In the genomic region with DNA sequence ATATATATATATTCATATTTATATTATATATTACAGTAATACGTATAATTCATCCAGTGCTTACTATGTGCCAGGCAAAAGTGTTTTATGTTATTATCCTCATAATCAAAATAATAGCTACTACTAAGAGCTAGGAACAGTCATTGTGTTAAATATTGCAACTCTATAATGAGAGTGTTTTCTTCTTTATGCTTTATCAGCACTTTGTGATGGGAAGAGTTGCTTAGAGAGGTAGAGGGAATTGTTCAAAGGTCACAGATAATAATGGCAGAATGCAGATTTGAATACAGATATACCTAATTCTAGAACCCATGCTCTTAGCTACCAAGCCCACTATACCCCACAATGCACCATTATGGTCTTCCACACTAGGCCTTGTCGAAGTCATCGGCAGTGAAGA, we compare ENCODE assay signal across 27 cellular contexts.
"Had no signal": no experiment of that assay in that cellular context is flagged by ENCODE, and none has a peak within 500 bp of the region (broad histone marks: within the 10 kb centered on the region; RNA-seq: fewer than 3 reads in every experiment).

No MANE protein-coding gene starts in this region.

- H3K4me3 Mint-ChIP-seq: memory B cell; natural killer cell; nephron progenitor cell; neural progenitor cell; stimulated activated effector memory CD8-positive, alpha-beta T cell treated with anti-CD3 and anti-CD28 coated beads, Interleukin-12 subunit alpha, Interleukin-12 subunit beta, amount 100 ng/mL, for 72 hours; stimulated activated naive CD8-positive, alpha-beta T cell treated with anti-CD3 and anti-CD28 coated beads, Interleukin-15, Interleukin-2, amounts not matched to agents 100 ng/mL and 50 ng/mL, for 24 hours had no signal

- H3K4me3 ChIP-seq: hepatocyte, left ventricle myocardium inferior, lung, mucosa of descending colon, neural progenitor cell, psoas muscle, spleen, suprapubic skin, thoracic aorta, tibial artery, upper lobe of right lung had no signal

- H3K27me3 ChIP-seq: hepatocyte, neural progenitor cell, neutrophil, spleen, suprapubic skin, tibial artery, upper lobe of right lung had no signal

- H3K27me3 Mint-ChIP-seq: memory B cell; stimulated activated naive CD8-positive, alpha-beta T cell treated with anti-CD3 and anti-CD28 coated beads, Interleukin-15, Interleukin-2, amounts not matched to agents 100 ng/mL and 50 ng/mL, for 24 hours had no signal

- ATAC-seq: mucosa of descending colon; natural killer cell; sciatic nerve; stimulated activated effector memory CD8-positive, alpha-beta T cell treated with anti-CD3 and anti-CD28 coated beads, Interleukin-12 subunit alpha, Interleukin-12 subunit beta, amount 100 ng/mL, for 72 hours; upper lobe of right lung had no signal

- H3K9me3 Mint-ChIP-seq: nephron progenitor cell; neural progenitor cell; stimulated activated naive CD8-positive, alpha-beta T cell treated with anti-CD3 and anti-CD28 coated beads, Interleukin-15, Interleukin-2, amounts not matched to agents 100 ng/mL and 50 ng/mL, for 24 hours had no signal

- H3K36me3 ChIP-seq: left ventricle myocardium inferior, neural progenitor cell, neutrophil, spleen, suprapubic skin, thoracic aorta, tibial artery, upper lobe of right lung had no signal

- FAIRE-seq: small intestine, urothelium cell line had no signal

- DNase-seq: islet precursor cell; left ventricle myocardium inferior; midbrain; mucosa of descending colon; natural killer cell; nephron progenitor cell; occipital lobe; psoas muscle; small intestine; spleen; stimulated activated CD4-positive, alpha-beta T cell treated with anti-CD3 and anti-CD28 coated beads, Interleukin-4, amount 100 ng/mL, for 24 hours; stimulated activated naive CD4-positive, alpha-beta T cell; tibial artery; trophoblast cell; upper lobe of right lung had no signal

- H3K27ac Mint-ChIP-seq: memory B cell; natural killer cell; nephron progenitor cell; neural progenitor cell; stimulated activated effector memory CD8-positive, alpha-beta T cell treated with anti-CD3 and anti-CD28 coated beads, Interleukin-12 subunit alpha, Interleukin-12 subunit beta, amount 100 ng/mL, for 72 hours; stimulated activated naive CD8-positive, alpha-beta T cell treated with anti-CD3 and anti-CD28 coated beads, Interleukin-15, Interleukin-2, amounts not matched to agents 100 ng/mL and 50 ng/mL, for 24 hours had no signal

- H3K27ac ChIP-seq: hepatocyte, left ventricle myocardium inferior, neural progenitor cell, neutrophil, parathyroid adenoma, psoas muscle, spleen, suprapubic skin, thoracic aorta, tibial artery, upper lobe of right lung had no signal

- H3K79me2 ChIP-seq: hepatocyte, parathyroid adenoma had no signal

- H2AFZ ChIP-seq: hepatocyte, neural progenitor cell, parathyroid adenoma had no signal

- H3K9me3 ChIP-seq: left ventricle myocardium inferior, mucosa of descending colon, neutrophil, psoas muscle, spleen, suprapubic skin, thoracic aorta, tibial artery, upper lobe of right lung had no signal

- H3K9ac ChIP-seq: neural progenitor cell, parathyroid adenoma had no signal

- H3K36me3 Mint-ChIP-seq: memory B cell; natural killer cell; neural progenitor cell; stimulated activated effector memory CD8-positive, alpha-beta T cell treated with anti-CD3 and anti-CD28 coated beads, Interleukin-12 subunit alpha, Interleukin-12 subunit beta, amount 100 ng/mL, for 72 hours had no signal

- H3K4me1 ChIP-seq: left ventricle myocardium inferior, parathyroid adenoma, psoas muscle, spleen, suprapubic skin, upper lobe of right lung had no signal

- H3K4me1 Mint-ChIP-seq: memory B cell; natural killer cell; nephron progenitor cell; stimulated activated effector memory CD8-positive, alpha-beta T cell treated with anti-CD3 and anti-CD28 coated beads, Interleukin-12 subunit alpha, Interleukin-12 subunit beta, amount 100 ng/mL, for 72 hours had no signal

- H3K4me2 ChIP-seq: hepatocyte, neural progenitor cell had no signal
